22 cellular contexts compared by ENCODE assay signal in the genomic region with DNA sequence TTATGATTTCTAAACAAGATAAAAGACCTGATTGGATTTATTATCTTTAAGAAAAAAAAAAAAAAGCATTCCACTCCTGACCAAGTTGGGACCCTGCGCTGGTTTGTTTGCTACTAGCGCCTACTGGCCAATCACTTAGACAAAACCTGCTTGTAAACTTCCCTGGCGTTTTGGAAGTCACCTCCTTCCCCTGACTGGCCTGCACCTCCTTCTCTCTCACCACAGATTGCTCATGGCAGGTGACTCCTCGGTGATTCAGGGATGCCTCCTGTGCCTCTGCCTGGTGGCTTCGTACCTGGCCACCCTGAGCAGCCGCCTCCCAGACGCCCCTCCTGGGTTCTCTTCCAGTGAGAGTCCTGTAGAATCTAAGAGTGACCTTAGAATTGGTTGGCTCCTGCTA.
"Had no signal": no experiment of that assay in that cellular context is flagged by ENCODE, and none has a peak within 500 bp of the region (broad histone marks: within the 10 kb centered on the region; RNA-seq: fewer than 3 reads in every experiment).

No MANE protein-coding gene starts in this region.

- DNase-seq: central memory CD4-positive, alpha-beta T cell; dorsolateral prefrontal cortex; effector memory CD4-positive, alpha-beta T cell; heart right ventricle; kidney; left colon; naive thymus-derived CD4-positive, alpha-beta T cell; nephron progenitor cell; posterior cingulate gyrus; sigmoid colon; stimulated activated CD4-positive, alpha-beta T cell treated with anti-CD3 and anti-CD28 coated beads, Interleukin-2, amount 100 ng/mL, for 24 hours; stimulated activated CD4-positive, alpha-beta T cell treated with anti-CD3 and anti-CD28 coated beads, Interleukin-4, amount 100 ng/mL, for 4 hours; stimulated activated naive CD4-positive, alpha-beta T cell; thyroid gland; uterus had no signal

- H3K36me3 ChIP-seq: heart right ventricle, neutrophil, sigmoid colon, suprapubic skin, thyroid gland, upper lobe of left lung, uterus had no signal

- ATAC-seq: left colon had no signal

- H3K27me3 ChIP-seq: heart right ventricle, neutrophil, sigmoid colon, suprapubic skin, thyroid gland, upper lobe of left lung, uterus had no signal

- H3K9me3 ChIP-seq: heart right ventricle, neutrophil, sigmoid colon, suprapubic skin, thyroid gland, upper lobe of left lung, uterus had no signal

- H3K27ac ChIP-seq: coronary artery, dorsolateral prefrontal cortex, heart right ventricle, neutrophil, sigmoid colon, suprapubic skin, thyroid gland, upper lobe of left lung, uterus had no signal

- H3K4me3 ChIP-seq: coronary artery, dorsolateral prefrontal cortex, heart right ventricle, sigmoid colon, skin epidermis, suprapubic skin, thyroid gland, upper lobe of left lung, uterus had no signal

- H3K36me3 Mint-ChIP-seq: naive thymus-derived CD4-positive, alpha-beta T cell had no signal

- H3K4me1 ChIP-seq: thyroid gland, upper lobe of left lung, uterus had no signal

- H3K4me3 Mint-ChIP-seq: naive thymus-derived CD4-positive, alpha-beta T cell; nephron progenitor cell had no signal

- FAIRE-seq: endometrium, frontal cortex, kidney had no signal

- H3K27ac Mint-ChIP-seq: naive thymus-derived CD4-positive, alpha-beta T cell had no signal
